8 cellular contexts compared by ENCODE assay signal in the genomic region with DNA sequence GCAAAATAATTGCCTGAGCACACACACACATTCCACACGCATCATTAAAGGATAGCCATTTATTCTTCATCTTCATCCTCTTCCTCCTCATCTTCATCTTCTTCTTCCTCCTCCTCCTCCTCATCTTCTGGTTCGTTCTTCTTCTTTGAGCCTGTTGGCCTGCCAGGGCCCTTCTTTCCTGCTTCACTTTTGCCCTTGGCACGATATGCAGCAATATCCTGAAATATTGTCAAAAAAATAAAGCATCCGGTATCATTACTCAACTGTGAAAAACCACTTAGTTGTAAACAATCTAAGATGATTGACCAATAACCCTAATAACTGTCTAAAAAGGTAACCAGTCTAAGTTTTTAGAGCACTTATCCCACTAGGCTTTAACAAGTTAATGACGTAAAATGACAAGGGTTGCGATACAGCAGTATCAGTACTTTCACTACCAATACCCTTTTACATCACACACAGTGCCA. TPM values are rescaled to one million over a fixed set of nuclear protein-coding genes. Genes with fewer than 3 reads are reported as not detected.
A peak's percentile ranks its signal among the peaks of the same experiment; 100 is the strongest.
DNase-seq lines count a peak whose midpoint lies in the region; ATAC-seq, FAIRE-seq and TF ChIP-seq lines count a peak whose summit lies in the region.

No MANE protein-coding gene starts in this region.

- peak overlapping the region; percentile 91 for H3K4me3 Mint-ChIP-seq in activated naive CD8-positive, alpha-beta T cell
- H3K4me3 Mint-ChIP-seq in memory B cell: peak overlapping the region; percentile 48

- peaks cover 39% of the 10 kb centered on the region for H3K79me2 ChIP-seq in HCT116 (ENCODE audit: insufficient read depth, low read length)

- no peaks in the 10 kb centered on the region for H3K9me3 ChIP-seq in HCT116 (ENCODE audit: control insufficient read depth in 1 of 2, insufficient read depth in 1 of 2, low read depth in 1 of 2, low read length in 2 of 2)

- POLR2A ChIA-PET in HCT116 (lab: Charles Lee): interaction anchor here (4.9 kb wide), 1 partner anchor 38 kb away, joined by 54 read pairs; the partner anchor contains the start of gene SAP30

- H3K36me3 ChIP-seq in HCT116 (ENCODE audit: control insufficient read depth in 1 of 2, insufficient read depth in 2 of 2, low read length in 2 of 2): peaks cover 12 to 38% of the 10 kb centered on the region in 2 experiments; a peak in 3 of 4 replicates

- ATAC-seq in HCT116 (no peak), memory B cell (ENCODE audit: low read depth) (no peak), GM21526 (IDR thresholded peaks at IDR 0.05; ENCODE audit: low FRiP score, unreplicated experiment) (no peak), GM21390 (IDR thresholded peaks at IDR 0.05; ENCODE audit: unreplicated experiment) (no peak)

- peak; percentile 50 for DNase-seq in AG10803 (ENCODE audit: low read depth)
- DNase-seq in HCT116 (ENCODE audit: low read depth, low spot score): no peak
- DNase-seq in memory B cell (ENCODE audit: low spot score in 2 of 2): no peak
- DNase-seq in AG08396 (ENCODE audit: low spot score): no peak
- DNase-seq in H54 (ENCODE audit: insufficient read length, low spot score): no peak

- no peak for TF ChIP-seq POLR2A in HCT116 (IDR thresholded peaks at IDR 0.05; ENCODE audit: borderline replicate concordance, extremely low read depth, insufficient read depth, insufficient read length)
- TF ChIP-seq POLR2A in H54 (IDR thresholded peaks at IDR 0.05; ENCODE audit: low read depth, low read length): no peak

- H3K4me2 ChIP-seq in HCT116 (ENCODE audit: low read length): peak overlapping the region; percentile 92; the same call in 1 of the 2 replicates

- no peaks in the 10 kb centered on the region for H3K9me3 Mint-ChIP-seq in activated naive CD8-positive, alpha-beta T cell (ENCODE audit: low read depth)
- no peaks in the 10 kb centered on the region for H3K9me3 Mint-ChIP-seq in memory B cell

- TF ChIP-seq CTCF in AG10803 (conservative IDR thresholded peaks at IDR 0.05; ENCODE audit: low read length) (no peak), HCT116 (IDR thresholded peaks at IDR 0.05 in 2 of 3, conservative IDR thresholded peaks at IDR 0.05 in 1 of 3; ENCODE audit: borderline replicate concordance in 1 of 3, insufficient read depth in 1 of 3, low read depth in 2 of 3, low read length in 2 of 3) (no peak)

- peak overlapping the region; percentile 100; the same call in 1 of the 2 replicates for H3K9ac ChIP-seq in HCT116 (ENCODE audit: low read length)

- H3K4me3 ChIP-seq in AG10803 (ENCODE audit: low read length) (peak overlapping the region; percentile 94), HCT116 (replicated peaks in 1 of 2; ENCODE audit: low read depth in 1 of 2, low read length in 2 of 2) (no peak overlapping the region; a peak in 1 of 4 replicates)

- no peaks in the 10 kb centered on the region for H3K9me2 ChIP-seq in HCT116 (ENCODE audit: insufficient read depth)

- no peak for TF ChIP-seq RAD21 in HCT116 (IDR thresholded peaks at IDR 0.05; ENCODE audit: low read depth)

- FAIRE-seq in H54 (lab: Jason Lieb, UNC): no peak

- intact Hi-C loops in HCT116 (cut with micrococcal nuclease): no loop called here

- H3K27ac ChIP-seq in HCT116 (ENCODE audit: low read depth, low read length): no peak overlapping the region

- peaks cover 19% of the 10 kb centered on the region for H3K4me1 Mint-ChIP-seq in activated naive CD8-positive, alpha-beta T cell (ENCODE audit: low read depth)
- H3K4me1 Mint-ChIP-seq in memory B cell: peaks cover 17% of the 10 kb centered on the region

- CTCF ChIA-PET in HCT116 (lab: Charles Lee): no interaction called here

- peaks cover 4% of the 10 kb centered on the region for H3K36me3 Mint-ChIP-seq in activated naive CD8-positive, alpha-beta T cell
- H3K36me3 Mint-ChIP-seq in memory B cell: peaks cover 6% of the 10 kb centered on the region

- H3K27ac Mint-ChIP-seq in activated naive CD8-positive, alpha-beta T cell: peak overlapping the region; percentile 83
- H3K27ac Mint-ChIP-seq in memory B cell: no peak overlapping the region

- BruUV-seq in HCT116 (replicated peaks; lab: Mats Ljungman, UMichigan): no TSS peak

- H3K4me1 ChIP-seq in HCT116 (ENCODE audit: control insufficient read depth in 1 of 2, insufficient read depth in 2 of 2, low read length in 2 of 2): peaks cover 10 to 26% of the 10 kb centered on the region in 2 experiments; a peak in 3 of 4 replicates

- no peak overlapping the region for H2AFZ ChIP-seq in HCT116 (ENCODE audit: low read depth, low read length, poor library complexity, severe bottlenecking)

- no peaks in the 10 kb centered on the region for H3K27me3 ChIP-seq in HCT116 (ENCODE audit: insufficient read depth, low read length)

- H4K20me1 ChIP-seq in HCT116 (ENCODE audit: insufficient read depth): no peaks in the 10 kb centered on the region

- peaks cover 5% of the 10 kb centered on the region for H3K27me3 Mint-ChIP-seq in activated naive CD8-positive, alpha-beta T cell
- no peaks in the 10 kb centered on the region for H3K27me3 Mint-ChIP-seq in memory B cell

- RAD21 ChIA-PET in HCT116 (lab: Charles Lee; ENCODE audit: low non-redundant PET in 1 of 2, low total read pairs in 2 of 2, uncharacterized antibody in 2 of 2, unreplicated experiment in 2 of 2): no interaction called here

TF ChIP-seq in HCT116, 20 proteins besides CTCF, POLR2A, EP300 and RAD21:
- TF ChIP-seq YY1 (IDR thresholded peaks at IDR 0.05; ENCODE audit: extremely low read depth, insufficient replicate concordance, low read depth, low read length): no peak
- TF ChIP-seq EZH2 (IDR thresholded peaks at IDR 0.05): no peak
- no peak for TF ChIP-seq CEBPB (IDR thresholded peaks at IDR 0.05; ENCODE audit: low read depth)
- no peak for TF ChIP-seq POLR2AphosphoS5 (IDR thresholded peaks at IDR 0.05; ENCODE audit: low read depth, low read length)
- TF ChIP-seq, protein P1, sequence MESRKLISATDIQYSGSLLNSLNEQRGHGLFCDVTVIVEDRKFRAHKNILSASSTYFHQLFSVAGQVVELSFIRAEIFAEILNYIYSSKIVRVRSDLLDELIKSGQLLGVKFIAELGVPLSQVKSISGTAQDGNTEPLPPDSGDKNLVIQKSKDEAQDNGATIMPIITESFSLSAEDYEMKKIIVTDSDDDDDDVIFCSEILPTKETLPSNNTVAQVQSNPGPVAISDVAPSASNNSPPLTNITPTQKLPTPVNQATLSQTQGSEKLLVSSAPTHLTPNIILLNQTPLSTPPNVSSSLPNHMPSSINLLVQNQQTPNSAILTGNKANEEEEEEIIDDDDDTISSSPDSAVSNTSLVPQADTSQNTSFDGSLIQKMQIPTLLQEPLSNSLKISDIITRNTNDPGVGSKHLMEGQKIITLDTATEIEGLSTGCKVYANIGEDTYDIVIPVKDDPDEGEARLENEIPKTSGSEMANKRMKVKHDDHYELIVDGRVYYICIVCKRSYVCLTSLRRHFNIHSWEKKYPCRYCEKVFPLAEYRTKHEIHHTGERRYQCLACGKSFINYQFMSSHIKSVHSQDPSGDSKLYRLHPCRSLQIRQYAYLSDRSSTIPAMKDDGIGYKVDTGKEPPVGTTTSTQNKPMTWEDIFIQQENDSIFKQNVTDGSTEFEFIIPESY (IDR thresholded peaks at IDR 0.05; ENCODE audit: extremely low read depth, insufficient replicate concordance, low read length): no peak
- no peak for TF ChIP-seq EZH2phosphoT487 (IDR thresholded peaks at IDR 0.05; ENCODE audit: borderline replicate concordance)
- no peak for TF ChIP-seq EGR1 (IDR thresholded peaks at IDR 0.05; ENCODE audit: low read depth)
- TF ChIP-seq ELF1 (IDR thresholded peaks at IDR 0.05; ENCODE audit: borderline replicate concordance, low read depth): no peak
TF ChIP-seq in HCT116: peak in this region for 0.

RNA-seq across cellular contexts. Expression of gene HMGB2, which starts 2.1 kb away (rescaled TPM):
- 388 TPM for total RNA-seq in HCT116 (2021; ENCODE audit: unreplicated experiment)
- polyA plus RNA-seq in HCT116 (2012): 314 and 411 TPM in 2 replicates

RNA-seq across cellular contexts. Expression of gene SAP30, which starts 38.7 kb away (rescaled TPM):
- total RNA-seq in HCT116 (2021; ENCODE audit: unreplicated experiment): 12.0 TPM
- polyA plus RNA-seq in HCT116 (2012): 13.5 and 14.3 TPM in 2 replicates
